ENCODE assay signal across 16 cellular contexts in genomic region chr16:88298166-88298881, GRCh38.
DNase-seq lines count a peak whose midpoint lies in the region; ATAC-seq and TF ChIP-seq lines count a peak whose summit lies in the region.
"Had no signal": no experiment of that assay in that cellular context is flagged by ENCODE, and none has a peak within 500 bp of the region (broad histone marks: within the 10 kb centered on the region; RNA-seq: fewer than 3 reads in every experiment).

No MANE protein-coding gene starts in this region.

- no peaks in the 10 kb centered on the region for H3K9me2 ChIP-seq in SK-N-SH

- peaks cover under 1% of the 10 kb centered on the region for H3F3A ChIP-seq in SK-N-SH (replicated peaks; ENCODE audit: insufficient read depth)

- CTCF ChIA-PET in SK-N-SH (lab: Yijun Ruan, JAX) = interaction anchor here (0.7 kb wide), 1 partner anchor 11 kb away, joined by 3 read pairs; no protein-coding TSS in a partner anchor

- H3K27me3 ChIP-seq in SK-N-SH (ENCODE audit: insufficient read depth) = no peaks in the 10 kb centered on the region
- peaks cover 0 to 31% of the 10 kb centered on the region in 2 donors for H3K27me3 ChIP-seq in left lung
- no peaks in the 10 kb centered on the region for H3K27me3 ChIP-seq in tibial artery
- no peaks in the 10 kb centered on the region for H3K27me3 ChIP-seq in WERI-Rb-1 (ENCODE audit: insufficient read depth, low read depth, severe bottlenecking)
- H3K27me3 ChIP-seq: tibial nerve had no signal

- no peak for TF ChIP-seq CTCF in SK-N-SH (IDR thresholded peaks at IDR 0.05)
- no peak for TF ChIP-seq CTCF in epithelial cell of esophagus (IDR thresholded peaks at IDR 0.05; ENCODE audit: insufficient read depth, low read depth, low read length, missing control alignments)
- TF ChIP-seq CTCF in left lung (IDR thresholded peaks at IDR 0.05) = no peak
- TF ChIP-seq CTCF in tibial artery (IDR thresholded peaks at IDR 0.05) = no peak
- no peak for TF ChIP-seq CTCF in WERI-Rb-1 (IDR thresholded peaks at IDR 0.05; ENCODE audit: low read depth, low read length)

- H3K9ac ChIP-seq in SK-N-SH = no peak overlapping the region; the same call in 1 of the 2 replicates

- H3K4me3 ChIP-seq in SK-N-SH (ENCODE audit: low read depth in 2 of 2, low read length in 1 of 2) (no peak overlapping the region), epithelial cell of esophagus (ENCODE audit: low read length) (no peak overlapping the region), left lung (no peak overlapping the region), tibial artery (no peak overlapping the region), WERI-Rb-1 (ENCODE audit: low read depth, low read length) (no peak overlapping the region)
- H3K4me3 ChIP-seq: tibial nerve had no signal

- no peaks in the 10 kb centered on the region for H3K36me3 ChIP-seq in SK-N-SH (replicated peaks in 1 of 2; ENCODE audit: control insufficient read depth in 1 of 2, insufficient read depth in 2 of 2, low read length in 1 of 2)
- no peaks in the 10 kb centered on the region for H3K36me3 ChIP-seq in left lung
- no peaks in the 10 kb centered on the region for H3K36me3 ChIP-seq in tibial artery
- no peaks in the 10 kb centered on the region for H3K36me3 ChIP-seq in WERI-Rb-1
- H3K36me3 ChIP-seq: tibial nerve had no signal

- H3K4me1 ChIP-seq in SK-N-SH (ENCODE audit: control insufficient read depth in 1 of 2, insufficient read depth in 2 of 2, low read depth in 1 of 2, low read length in 1 of 2) = peaks cover 1 to 54% of the 10 kb centered on the region in 2 experiments; a peak in 2 of 4 replicates
- no peaks in the 10 kb centered on the region for H3K4me1 ChIP-seq in left lung
- peaks cover 0 to 21% (median 18%) of the 10 kb centered on the region in 4 donors for H3K4me1 ChIP-seq in tibial artery

- H3K27ac ChIP-seq in SK-N-SH (ENCODE audit: low read depth in 2 of 2, low read length in 1 of 2) (no peak overlapping the region), left lung (no peak overlapping the region), tibial artery (peak overlapping the region; percentile 65 to 74), WERI-Rb-1 (no peak overlapping the region)
- H3K27ac ChIP-seq: 22Rv1, tibial nerve had no signal

- intact Hi-C loops in left lung (cut with DNase I) = no loop called here
- intact Hi-C loops in tibial artery (cut with DNase I; ENCODE audit: low total_unique reads) = no loop called here

- ATAC-seq in SK-N-SH treated with all-trans-retinoic acid at 6 μM for 48 hours = peak; percentile 28; the same call in 2 of the 3 replicates
- peak; percentile 38 for ATAC-seq in left lung

- no peaks in the 10 kb centered on the region for H3K9me3 ChIP-seq in SK-N-SH
- H3K9me3 ChIP-seq in left lung = peaks cover 0 to 2% of the 10 kb centered on the region in 2 donors
- H3K9me3 ChIP-seq in tibial artery = no peaks in the 10 kb centered on the region
- no peaks in the 10 kb centered on the region for H3K9me3 ChIP-seq in WERI-Rb-1 (ENCODE audit: severe bottlenecking)

- POLR2A ChIA-PET in SK-N-SH (lab: Yijun Ruan, JAX) = no interaction called here

- no peak for TF ChIP-seq EP300 in SK-N-SH (IDR thresholded peaks at IDR 0.05; ENCODE audit: borderline replicate concordance in 1 of 2, low read depth in 1 of 2, low read length in 1 of 2)

- no peak overlapping the region for H2AFZ ChIP-seq in SK-N-SH (ENCODE audit: low read depth)

- TF ChIP-seq RAD21 in SK-N-SH (IDR thresholded peaks at IDR 0.05; ENCODE audit: low read length) = no peak

- no peaks in the 10 kb centered on the region for H4K20me1 ChIP-seq in SK-N-SH (ENCODE audit: insufficient read depth)

- DNase-seq in SK-N-SH (no peak), epithelial cell of esophagus (ENCODE audit: low read depth) (peak; percentile 78), left lung (peak in 1 of 2 donors; percentile 65), tibial artery (peak; percentile 65 to 85), SW480 (ENCODE audit: low spot score) (no peak), WERI-Rb-1 (no peak), mucosa of gallbladder (ENCODE audit: low spot score) (no peak)
- DNase-seq: activated CD8-positive, alpha-beta T cell treated with anti-CD3 and anti-CD28 coated beads for 36 hours; activated effector memory CD4-positive, alpha-beta T cell treated with anti-CD3 and anti-CD28 coated beads, Interleukin-2, amount 50 U/mL, for 16 hours; COR-L47; NCI-H1105 treated with DMSO at 0.1 percent for 48 hours; NCI-H526; nephron progenitor cell had no signal

- H3K79me2 ChIP-seq in SK-N-SH (ENCODE audit: insufficient read depth) = no peaks in the 10 kb centered on the region

- WGBS in SK-N-SH (ENCODE audit: low lambda C conversion rate) = 74% methylated on average over 12 of the region's 16 CpGs

- no peak overlapping the region for H3K4me2 ChIP-seq in SK-N-SH

TF ChIP-seq in SK-N-SH treated with all-trans-retinoic acid at 6 μM for 48 hours, 23 proteins besides CTCF, POLR2A, EP300 and RAD21:
- TF ChIP-seq PPARA (CRISPR knock-in tag; IDR thresholded peaks at IDR 0.05; ENCODE audit: borderline replicate concordance) (no peak), ZNF565 (CRISPR knock-in tag; conservative IDR thresholded peaks at IDR 0.05; ENCODE audit: low read depth) (no peak), GLIS3 (CRISPR knock-in tag; IDR thresholded peaks at IDR 0.05) (no peak), ZFP3 (CRISPR knock-in tag; IDR thresholded peaks at IDR 0.05) (no peak), ZNF70 (CRISPR knock-in tag; IDR thresholded peaks at IDR 0.05) (no peak)

TF ChIP-seq in SK-N-SH, 30 proteins besides CTCF, POLR2A, EP300 and RAD21:
- TF ChIP-seq SIN3A (IDR thresholded peaks at IDR 0.05; ENCODE audit: borderline replicate concordance, low read depth, low read length) (no peak), ELF1 (IDR thresholded peaks at IDR 0.05) (no peak)
TF ChIP-seq in SK-N-SH: peak in this region for 0.

Comparison
In these comparisons a context has a peak if more than half of its experiments do, and no peak if none do; other contexts are left out.
1. DNase-seq: peak in epithelial cell of esophagus (single experiment) and tibial artery (2 of 2); none in SK-N-SH (single experiment), SW480 (single experiment), WERI-Rb-1 (single experiment) and mucosa of gallbladder (single experiment).
2. H3K27ac ChIP-seq: peak in tibial artery (2 of 2); none in SK-N-SH (0 of 2), left lung (0 of 2) and WERI-Rb-1 (single experiment).